16 cellular contexts compared by ENCODE assay signal in genomic region chr1:31562707-31563360, GRCh38. TPM values are rescaled to one million over a fixed set of nuclear protein-coding genes. Genes with fewer than 3 reads are reported as not detected.
DNase-seq lines count a peak whose midpoint lies in the region; ATAC-seq and TF ChIP-seq lines count a peak whose summit lies in the region.
"Had no signal": no experiment of that assay in that cellular context is flagged by ENCODE, and none has a peak within 500 bp of the region (broad histone marks: within the 10 kb centered on the region; RNA-seq: fewer than 3 reads in every experiment).

No MANE protein-coding gene starts in this region.

- H2BK5ac ChIP-seq in mesendoderm (ENCODE audit: low read length), result no peak overlapping the region

- WGBS in mesendoderm (ENCODE audit: extremely low coverage, insufficient coverage, low lambda C conversion rate), result no CpG with 5 or more reads among the region's 3 CpGs

- H2BK15ac ChIP-seq in mesendoderm (replicated peaks; ENCODE audit: low read depth), result no peak overlapping the region

- no peak overlapping the region for H3K4me2 ChIP-seq in mesendoderm (ENCODE audit: low read length)

- no peak overlapping the region for H3K4ac ChIP-seq in mesendoderm (ENCODE audit: low read depth, low read length)

- H3K4me1 ChIP-seq in mesendoderm (ENCODE audit: control insufficient read depth, low read depth, low read length), result no peaks in the 10 kb centered on the region
- H3K4me1 ChIP-seq: prostate gland had no signal

- no peaks in the 10 kb centered on the region for H3K36me3 ChIP-seq in mesendoderm (ENCODE audit: control insufficient read depth, insufficient read depth, low read length)
- H3K36me3 ChIP-seq: prostate gland, WERI-Rb-1 had no signal

- CTCF ChIA-PET in Calu3 (lab: Charles Lee), result interaction anchor here (0.6 to 1.8 kb wide), 4 partner anchors 10 to 56 kb away, joined by 3 to 9 read pairs (median 4); no protein-coding TSS in a partner anchor

- DNase-seq in Calu3 (peak; percentile 46), LHCN-M2 (ENCODE audit: low read depth) (peak; percentile 77), dermis blood vessel endothelial cell (peak; percentile 65), mesendoderm (peak; percentile 96), DMS153 (lab: John Stamatoyannopoulos, UW) (no peak)
- DNase-seq in stimulated activated naive B cell treated with anti-CD40 and anti-IgM and Interleukin-4, amounts not matched to agents 10 μg/mL and 1 μg/mL and 100 μg/mL, for 72 hours, result no peak
- DNase-seq: DMS79; hypothalamus; NCI-H446 treated with DMSO at 0.1 percent for 48 hours; stimulated activated CD4-positive, alpha-beta T cell treated with anti-CD3 and anti-CD28 coated beads, Interleukin-2, amount 100 ng/mL, for 48 hours; stimulated activated naive CD4-positive, alpha-beta T cell treated with Interleukin-2 at 50 U/mL for 16 hours; WERI-Rb-1 had no signal

- H3K4me3 ChIP-seq in mesendoderm (ENCODE audit: low read length), result no peak overlapping the region
- H3K4me3 ChIP-seq: prostate gland had no signal

- H3K56ac ChIP-seq in mesendoderm (ENCODE audit: low read length), result peak overlapping the region; percentile 67

- ATAC-seq in GM21717 (IDR thresholded peaks at IDR 0.05; ENCODE audit: unreplicated experiment), result no peak
- ATAC-seq in HG03135 (IDR thresholded peaks at IDR 0.05; ENCODE audit: unreplicated experiment), result no peak
- ATAC-seq in stimulated activated naive B cell treated with anti-CD40 and anti-IgM and Interleukin-4, amounts not matched to agents 10 μg/mL and 1 μg/mL and 100 μg/mL, for 72 hours (replicated peaks), result no peak

- H3K27me3 Mint-ChIP-seq in Calu3 (ENCODE audit: unreplicated experiment), result no peaks in the 10 kb centered on the region
- H3K27me3 Mint-ChIP-seq in stimulated activated naive B cell treated with anti-CD40 and anti-IgM and Interleukin-4, amounts not matched to agents 10 μg/mL and 1 μg/mL and 100 μg/mL, for 72 hours, result peaks cover 0 to 24% of the 10 kb centered on the region in 2 donors

- no peaks in the 10 kb centered on the region for H3K79me1 ChIP-seq in mesendoderm (ENCODE audit: low read length)

- H3K4me3 Mint-ChIP-seq in Calu3 (ENCODE audit: low read depth, unreplicated experiment), result peak overlapping the region; percentile 40
- H3K4me3 Mint-ChIP-seq in stimulated activated naive B cell treated with anti-CD40 and anti-IgM and Interleukin-4, amounts not matched to agents 10 μg/mL and 1 μg/mL and 100 μg/mL, for 72 hours, result no peak overlapping the region
- H3K4me3 Mint-ChIP-seq: memory B cell had no signal

- no TSS peak for BruUV-seq in Calu3 (replicated peaks; lab: Mats Ljungman, UMichigan)

- H3K79me2 ChIP-seq in mesendoderm (ENCODE audit: control insufficient read depth, insufficient read depth, low read length), result no peaks in the 10 kb centered on the region

- H3K18ac ChIP-seq in mesendoderm (ENCODE audit: low read length), result peak overlapping the region; percentile 51

- no peaks in the 10 kb centered on the region for H3K27me3 ChIP-seq in mesendoderm (ENCODE audit: insufficient read depth, low read length, poor library complexity)

- no peak overlapping the region for H4K5ac ChIP-seq in mesendoderm (ENCODE audit: low read length)

- no peak overlapping the region for H3K9ac ChIP-seq in mesendoderm (ENCODE audit: low read length)

- no peak overlapping the region for H4K8ac ChIP-seq in mesendoderm (ENCODE audit: low read depth, low read length)

- no peak overlapping the region for H3K27ac ChIP-seq in mesendoderm (ENCODE audit: low read depth, low read length)
- H3K27ac ChIP-seq: prostate gland, WERI-Rb-1 had no signal

- H3K36me3 Mint-ChIP-seq in Calu3 (ENCODE audit: insufficient read depth, unreplicated experiment), result peaks cover 18% of the 10 kb centered on the region
- H3K36me3 Mint-ChIP-seq in stimulated activated naive B cell treated with anti-CD40 and anti-IgM and Interleukin-4, amounts not matched to agents 10 μg/mL and 1 μg/mL and 100 μg/mL, for 72 hours, result peaks cover 0 to 4% of the 10 kb centered on the region in 2 donors

- peak overlapping the region; percentile 91 for H3K27ac Mint-ChIP-seq in Calu3 (ENCODE audit: unreplicated experiment)
- H3K27ac Mint-ChIP-seq in stimulated activated naive B cell treated with anti-CD40 and anti-IgM and Interleukin-4, amounts not matched to agents 10 μg/mL and 1 μg/mL and 100 μg/mL, for 72 hours, result no peak overlapping the region
- H3K27ac Mint-ChIP-seq: memory B cell had no signal

- no peak overlapping the region for H3K23ac ChIP-seq in mesendoderm (ENCODE audit: low read length)

- peaks cover 16% of the 10 kb centered on the region for H3K4me1 Mint-ChIP-seq in Calu3 (ENCODE audit: low read depth, unreplicated experiment)
- no peaks in the 10 kb centered on the region for H3K4me1 Mint-ChIP-seq in stimulated activated naive B cell treated with anti-CD40 and anti-IgM and Interleukin-4, amounts not matched to agents 10 μg/mL and 1 μg/mL and 100 μg/mL, for 72 hours
- H3K4me1 Mint-ChIP-seq: memory B cell had no signal

- no peak for TF ChIP-seq CTCF in Calu3 (IDR thresholded peaks at IDR 0.05; ENCODE audit: unreplicated experiment)

- peaks cover 3% of the 10 kb centered on the region for H3K9me3 Mint-ChIP-seq in Calu3 (ENCODE audit: low read depth, unreplicated experiment)
- peaks cover 3 to 9% of the 10 kb centered on the region in 2 donors for H3K9me3 Mint-ChIP-seq in stimulated activated naive B cell treated with anti-CD40 and anti-IgM and Interleukin-4, amounts not matched to agents 10 μg/mL and 1 μg/mL and 100 μg/mL, for 72 hours

- no peak overlapping the region for H2AK5ac ChIP-seq in mesendoderm (ENCODE audit: low read length)

- no peak overlapping the region for H2BK120ac ChIP-seq in mesendoderm (ENCODE audit: low read depth, low read length)

- intact Hi-C loops in Calu3 (cut with micrococcal nuclease; ENCODE audit: unreplicated experiment), result no loop called here

RNA-seq across cellular contexts. Expression of gene TINAGL1, which starts 13.5 kb away (rescaled TPM):
- total RNA-seq in Calu3 (2022), result 388 and 430 TPM in 2 replicates
- 0.19 TPM in 1 of 2 replicates, not detected in the other for total RNA-seq in LHCN-M2 (2014; rRNA removed)
- polyA plus RNA-seq in LHCN-M2 (2012), result 0.04 TPM
- 418 and 719 TPM in 2 replicates for total RNA-seq in dermis blood vessel endothelial cell
- polyA plus RNA-seq in mesendoderm (2013, experiment 1 of 2), result 2.5 TPM
- polyA plus RNA-seq in mesendoderm (2013, experiment 2 of 2), result 2.7 TPM

RNA-seq across cellular contexts. Expression of gene HCRTR1, which starts 54.7 kb away (rescaled TPM):
- total RNA-seq in Calu3 (2022) (not detected in 2 replicates), LHCN-M2 (2014; rRNA removed) (not detected in 2 replicates), dermis blood vessel endothelial cell (1.2 and 4.6 TPM in 2 replicates)
- not detected for polyA plus RNA-seq in LHCN-M2 (2012)
- polyA plus RNA-seq in mesendoderm (2013, experiment 1 of 2), result 0.04 TPM
- 0.04 TPM for polyA plus RNA-seq in mesendoderm (2013, experiment 2 of 2)
- total RNA-seq: prostate gland had no signal

Comparison
In these comparisons a context has a peak if more than half of its experiments do, and no peak if none do; other contexts are left out.
1. DNase-seq: peak in Calu3 (single experiment), LHCN-M2 (single experiment), dermis blood vessel endothelial cell (single experiment) and mesendoderm (single experiment); none in DMS153 (single experiment) and stimulated activated naive B cell treated with anti-CD40 and anti-IgM and Interleukin-4, amounts not matched to agents 10 μg/mL and 1 μg/mL and 100 μg/mL, for 72 hours (single experiment).
2. RNA of gene TINAGL1, which starts 13.5 kb away (total RNA-seq): 388 to 430 TPM in Calu3 and 418 to 719 TPM in dermis blood vessel endothelial cell; 0.19 TPM in LHCN-M2; every median in the first group is over 100 times any median in the second.